In genomic region chr5:133344266-133344665, GRCh38 we compare ENCODE assay signal across 1 cellular context.
TF ChIP-seq lines count a peak whose summit lies in the region.

No MANE protein-coding gene starts in this region.

TF ChIP-seq in GM23338, 12 proteins besides CTCF, POLR2A, EP300 and RAD21 (continued from another document):
- TF ChIP-seq ZNF462 (CRISPR knock-in tag; IDR thresholded peaks at IDR 0.05) (no peak), EZH2 (IDR thresholded peaks at IDR 0.05; ENCODE audit: low read depth, unreplicated experiment) (no peak), CREB1 (CRISPR knock-in tag; IDR thresholded peaks at IDR 0.05; ENCODE audit: low read depth) (no peak), ETS1 (IDR thresholded peaks at IDR 0.05) (no peak)
